Comparison of ENCODE assay signal across 2 cellular contexts in the genomic region with DNA sequence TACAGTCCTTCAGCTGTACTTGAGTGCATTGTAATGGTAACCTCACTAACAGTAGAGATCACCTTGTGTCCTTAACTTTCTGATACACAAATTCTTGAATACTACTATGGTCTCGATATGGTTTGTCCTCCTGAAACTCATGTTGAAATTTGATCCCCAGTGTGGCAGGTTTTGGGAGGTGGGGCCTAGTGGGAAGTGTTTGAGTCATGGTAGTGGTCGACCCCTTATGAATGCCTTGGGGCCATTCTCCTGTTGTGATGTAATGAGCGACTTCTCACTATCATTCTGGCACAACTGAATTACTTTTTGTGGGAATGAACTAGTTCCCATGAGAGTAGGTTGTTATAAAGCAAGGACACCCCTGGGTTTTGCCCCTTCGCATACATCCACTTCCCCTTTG.
TF ChIP-seq lines count a peak whose summit lies in the region.

No MANE protein-coding gene starts in this region.

TF ChIP-seq in IMR-90, 13 proteins besides CTCF, POLR2A, EP300 and RAD21:
- no peak for TF ChIP-seq ELK1 (IDR thresholded peaks at IDR 0.05; ENCODE audit: borderline replicate concordance, low read depth, low read length)
- TF ChIP-seq, protein P1, sequence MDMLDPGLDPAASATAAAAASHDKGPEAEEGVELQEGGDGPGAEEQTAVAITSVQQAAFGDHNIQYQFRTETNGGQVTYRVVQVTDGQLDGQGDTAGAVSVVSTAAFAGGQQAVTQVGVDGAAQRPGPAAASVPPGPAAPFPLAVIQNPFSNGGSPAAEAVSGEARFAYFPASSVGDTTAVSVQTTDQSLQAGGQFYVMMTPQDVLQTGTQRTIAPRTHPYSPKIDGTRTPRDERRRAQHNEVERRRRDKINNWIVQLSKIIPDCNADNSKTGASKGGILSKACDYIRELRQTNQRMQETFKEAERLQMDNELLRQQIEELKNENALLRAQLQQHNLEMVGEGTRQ (IDR thresholded peaks at IDR 0.05; ENCODE audit: low read depth, low read length), result no peak
- TF ChIP-seq MAZ (IDR thresholded peaks at IDR 0.05; ENCODE audit: borderline replicate concordance, low read depth, low read length), result no peak
- no peak for TF ChIP-seq RFX5 (IDR thresholded peaks at IDR 0.05; ENCODE audit: low read depth, low read length)
- TF ChIP-seq NFE2L2 (IDR thresholded peaks at IDR 0.05; ENCODE audit: low read depth, low read length), result no peak
- TF ChIP-seq BHLHE40 (IDR thresholded peaks at IDR 0.05; ENCODE audit: low read depth, low read length), result no peak
- TF ChIP-seq FOS (IDR thresholded peaks at IDR 0.05; ENCODE audit: low read depth, low read length), result no peak
- TF ChIP-seq CHD1 (IDR thresholded peaks at IDR 0.05; ENCODE audit: low read depth, low read length), result no peak
- no peak for TF ChIP-seq CEBPB (IDR thresholded peaks at IDR 0.05; ENCODE audit: low read depth, low read length)
- no peak for TF ChIP-seq MXI1 (IDR thresholded peaks at IDR 0.05; ENCODE audit: borderline replicate concordance, low read depth, low read length)
- no peak for TF ChIP-seq MAFK (IDR thresholded peaks at IDR 0.05; ENCODE audit: low read depth, low read length)
- TF ChIP-seq RCOR1 (IDR thresholded peaks at IDR 0.05; ENCODE audit: insufficient replicate concordance, low read length), result no peak
- TF ChIP-seq SMC3 (IDR thresholded peaks at IDR 0.05; ENCODE audit: low read depth, low read length), result no peak

TF ChIP-seq in WTC11, 78 proteins besides CTCF, POLR2A, EP300 and RAD21:
- TF ChIP-seq, protein P2, sequence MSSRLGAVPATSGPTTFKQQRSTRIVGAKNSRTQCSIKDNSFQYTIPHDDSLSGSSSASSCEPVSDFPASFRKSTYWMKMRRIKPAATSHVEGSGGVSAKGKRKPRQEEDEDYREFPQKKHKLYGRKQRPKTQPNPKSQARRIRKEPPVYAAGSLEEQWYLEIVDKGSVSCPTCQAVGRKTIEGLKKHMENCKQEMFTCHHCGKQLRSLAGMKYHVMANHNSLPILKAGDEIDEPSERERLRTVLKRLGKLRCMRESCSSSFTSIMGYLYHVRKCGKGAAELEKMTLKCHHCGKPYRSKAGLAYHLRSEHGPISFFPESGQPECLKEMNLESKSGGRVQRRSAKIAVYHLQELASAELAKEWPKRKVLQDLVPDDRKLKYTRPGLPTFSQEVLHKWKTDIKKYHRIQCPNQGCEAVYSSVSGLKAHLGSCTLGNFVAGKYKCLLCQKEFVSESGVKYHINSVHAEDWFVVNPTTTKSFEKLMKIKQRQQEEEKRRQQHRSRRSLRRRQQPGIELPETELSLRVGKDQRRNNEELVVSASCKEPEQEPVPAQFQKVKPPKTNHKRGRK (CRISPR knock-in tag; IDR thresholded peaks at IDR 0.05; ENCODE audit: borderline replicate concordance), result no peak
- TF ChIP-seq PRRX2 (CRISPR knock-in tag; IDR thresholded peaks at IDR 0.05), result no peak
- TF ChIP-seq, protein P1 (CRISPR knock-in tag; IDR thresholded peaks at IDR 0.05), result no peak
- no peak for TF ChIP-seq OVOL2 (CRISPR knock-in tag; IDR thresholded peaks at IDR 0.05; ENCODE audit: borderline replicate concordance)
- no peak for TF ChIP-seq FOXK1 (CRISPR knock-in tag; IDR thresholded peaks at IDR 0.05)
- no peak for TF ChIP-seq ZNF219 (CRISPR knock-in tag; IDR thresholded peaks at IDR 0.05; ENCODE audit: borderline replicate concordance)
- no peak for TF ChIP-seq ZNF121 (CRISPR knock-in tag; IDR thresholded peaks at IDR 0.05)
- TF ChIP-seq, protein P3, sequence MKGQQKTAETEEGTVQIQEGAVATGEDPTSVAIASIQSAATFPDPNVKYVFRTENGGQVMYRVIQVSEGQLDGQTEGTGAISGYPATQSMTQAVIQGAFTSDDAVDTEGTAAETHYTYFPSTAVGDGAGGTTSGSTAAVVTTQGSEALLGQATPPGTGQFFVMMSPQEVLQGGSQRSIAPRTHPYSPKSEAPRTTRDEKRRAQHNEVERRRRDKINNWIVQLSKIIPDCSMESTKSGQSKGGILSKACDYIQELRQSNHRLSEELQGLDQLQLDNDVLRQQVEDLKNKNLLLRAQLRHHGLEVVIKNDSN (CRISPR knock-in tag; IDR thresholded peaks at IDR 0.05), result no peak
- no peak for TF ChIP-seq NR3C1 (CRISPR knock-in tag; conservative IDR thresholded peaks at IDR 0.05; ENCODE audit: low read depth)
- TF ChIP-seq, protein P4, sequence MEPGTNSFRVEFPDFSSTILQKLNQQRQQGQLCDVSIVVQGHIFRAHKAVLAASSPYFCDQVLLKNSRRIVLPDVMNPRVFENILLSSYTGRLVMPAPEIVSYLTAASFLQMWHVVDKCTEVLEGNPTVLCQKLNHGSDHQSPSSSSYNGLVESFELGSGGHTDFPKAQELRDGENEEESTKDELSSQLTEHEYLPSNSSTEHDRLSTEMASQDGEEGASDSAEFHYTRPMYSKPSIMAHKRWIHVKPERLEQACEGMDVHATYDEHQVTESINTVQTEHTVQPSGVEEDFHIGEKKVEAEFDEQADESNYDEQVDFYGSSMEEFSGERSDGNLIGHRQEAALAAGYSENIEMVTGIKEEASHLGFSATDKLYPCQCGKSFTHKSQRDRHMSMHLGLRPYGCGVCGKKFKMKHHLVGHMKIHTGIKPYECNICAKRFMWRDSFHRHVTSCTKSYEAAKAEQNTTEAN (CRISPR knock-in tag; IDR thresholded peaks at IDR 0.05), result no peak
- no peak for TF ChIP-seq NFATC4 (CRISPR knock-in tag; IDR thresholded peaks at IDR 0.05)
- no peak for TF ChIP-seq AFF4 (CRISPR knock-in tag; IDR thresholded peaks at IDR 0.05; ENCODE audit: borderline replicate concordance)
TF ChIP-seq in WTC11: peak in this region for 0.
